In genomic region chr2:164479460-164479859, GRCh38 we compare ENCODE assay signal across 8 cellular contexts.
DNase-seq lines count a peak whose midpoint lies in the region; ATAC-seq and TF ChIP-seq lines count a peak whose summit lies in the region.

No MANE protein-coding gene starts in this region.

- H3K79me1 ChIP-seq in IMR-90 (ENCODE audit: low read depth in 1 of 2, low read length in 2 of 2): no peaks in the 10 kb centered on the region

- H2BK120ac ChIP-seq in IMR-90 (ENCODE audit: low read depth, low read length): no peak overlapping the region

- no peak overlapping the region for H4K91ac ChIP-seq in IMR-90 (ENCODE audit: insufficient read depth, low read depth, low read length)

- H3K9me3 Mint-ChIP-seq in stimulated activated naive CD8-positive, alpha-beta T cell treated with anti-CD3 and anti-CD28 coated beads, Interleukin-15, amount 100 ng/mL, for 72 hours: peaks cover 0 to 4% of the 10 kb centered on the region in 2 donors
- no peaks in the 10 kb centered on the region for H3K9me3 Mint-ChIP-seq in activated naive CD4-positive, alpha-beta T cell treated with anti-CD3 and anti-CD28 coated beads, Interleukin-2, amount 10 ng/mL, durations not matched to agents 7 days and 5 days

- H3K23ac ChIP-seq in IMR-90 (ENCODE audit: low read depth, low read length): no peak overlapping the region

- no peak overlapping the region for H2AK5ac ChIP-seq in IMR-90 (ENCODE audit: low read depth, low read length)

- no TSS peak for BruUV-seq in IMR-90 (replicated peaks; lab: Mats Ljungman, UMichigan)

- no peak overlapping the region for H3K4me2 ChIP-seq in IMR-90 (ENCODE audit: low read depth, low read length)

- WGBS in IMR-90 (ENCODE audit: extremely low coverage in 2 of 2, insufficient read length in 1 of 2), 2 experiments: 0% methylated on average over 2 of the region's 2 CpGs; no CpG with 5 or more reads in 1 of the 2 experiments

- H3K9ac ChIP-seq in IMR-90 (ENCODE audit: low read depth, low read length): no peak overlapping the region

- H4K20me1 ChIP-seq in IMR-90 (ENCODE audit: insufficient read depth, low read length): no peaks in the 10 kb centered on the region

- in situ Hi-C loops in IMR-90 (cut with MboI; ENCODE audit: low sequenced_read_pairs): loop anchor here (25.0 kb wide), 1 partner anchor 1292 kb away; no protein-coding TSS in a partner anchor

- H3K56ac ChIP-seq in IMR-90 (ENCODE audit: extremely low read depth, insufficient read depth, low read length): no peak overlapping the region

- H3K36me3 ChIP-seq in IMR-90 (ENCODE audit: control insufficient read depth, insufficient read depth, low read length) (no peaks in the 10 kb centered on the region), kidney epithelial cell (ENCODE audit: control insufficient read depth, insufficient read depth, low read length) (no peaks in the 10 kb centered on the region)

- dilution Hi-C loops in IMR-90 (cut with HindIII; ENCODE audit: low sequenced_read_pairs, unreplicated experiment): no loop called here

- H4K8ac ChIP-seq in IMR-90 (ENCODE audit: low read depth in 2 of 2, low read length in 2 of 2): no peak overlapping the region

- POLR2A ChIA-PET in AG04450 (lab: Yijun Ruan, JAX): no interaction called here
- POLR2A ChIA-PET in IMR-90 (lab: Charles Lee; ENCODE audit: unreplicated experiment): no interaction called here

- no peak overlapping the region for H3K18ac ChIP-seq in IMR-90 (ENCODE audit: low read depth, low read length)

- H2BK20ac ChIP-seq in IMR-90 (ENCODE audit: low read depth, low read length): no peak overlapping the region

- H3K14ac ChIP-seq in IMR-90 (replicated peaks; ENCODE audit: low read depth, low read length): no peak overlapping the region

- no peak overlapping the region for H4K5ac ChIP-seq in IMR-90 (ENCODE audit: low read depth, low read length)

- peak; percentile 39 for TF ChIP-seq CTCF in AG04450 (IDR thresholded peaks at IDR 0.05; ENCODE audit: low read depth, low read length)
- TF ChIP-seq CTCF in IMR-90 (conservative IDR thresholded peaks at IDR 0.05; ENCODE audit: low read depth, low read length): peak; percentile 53
- peak; percentile 50 for TF ChIP-seq CTCF in kidney epithelial cell (IDR thresholded peaks at IDR 0.05; ENCODE audit: insufficient read depth, low read length, poor library complexity, severe bottlenecking)

- no peak overlapping the region for H2AK9ac ChIP-seq in IMR-90 (replicated peaks; ENCODE audit: low read depth, low read length, poor library complexity)

- H3K36me3 Mint-ChIP-seq in activated naive CD4-positive, alpha-beta T cell treated with anti-CD3 and anti-CD28 coated beads, Interleukin-2, amount 10 ng/mL, durations not matched to agents 7 days and 5 days: no peaks in the 10 kb centered on the region

- no peak for TF ChIP-seq POLR2A in IMR-90 (IDR thresholded peaks at IDR 0.05; ENCODE audit: low read depth, low read length)

- peak; percentile 60 for TF ChIP-seq RAD21 in IMR-90 (IDR thresholded peaks at IDR 0.05; ENCODE audit: low read length)

- no peak overlapping the region for H3K4me3 ChIP-seq in AG04450 (ENCODE audit: low read depth, low read length)
- no peak overlapping the region for H3K4me3 ChIP-seq in IMR-90 (ENCODE audit: insufficient read depth, low read depth, low read length)
- H3K4me3 ChIP-seq in kidney epithelial cell (ENCODE audit: low read depth, low read length): no peak overlapping the region

- no peak overlapping the region for H3K27ac Mint-ChIP-seq in stimulated activated naive CD8-positive, alpha-beta T cell treated with anti-CD3 and anti-CD28 coated beads, Interleukin-15, amount 100 ng/mL, for 72 hours
- H3K27ac Mint-ChIP-seq in activated naive CD4-positive, alpha-beta T cell treated with anti-CD3 and anti-CD28 coated beads, Interleukin-2, amount 10 ng/mL, durations not matched to agents 7 days and 5 days: no peak overlapping the region

- H3K4me1 ChIP-seq in IMR-90 (ENCODE audit: control insufficient read depth, insufficient read depth, low read length): no peaks in the 10 kb centered on the region

- H3K27me3 Mint-ChIP-seq in stimulated activated naive CD8-positive, alpha-beta T cell treated with anti-CD3 and anti-CD28 coated beads, Interleukin-15, amount 100 ng/mL, for 72 hours: no peaks in the 10 kb centered on the region
- H3K27me3 Mint-ChIP-seq in activated naive CD4-positive, alpha-beta T cell treated with anti-CD3 and anti-CD28 coated beads, Interleukin-2, amount 10 ng/mL, durations not matched to agents 7 days and 5 days: no peaks in the 10 kb centered on the region

- H2BK15ac ChIP-seq in IMR-90 (ENCODE audit: low read depth, low read length): no peak overlapping the region

- H3K4me3 Mint-ChIP-seq in stimulated activated naive CD8-positive, alpha-beta T cell treated with anti-CD3 and anti-CD28 coated beads, Interleukin-15, amount 100 ng/mL, for 72 hours: no peak overlapping the region
- no peak overlapping the region for H3K4me3 Mint-ChIP-seq in activated naive CD4-positive, alpha-beta T cell treated with anti-CD3 and anti-CD28 coated beads, Interleukin-2, amount 10 ng/mL, durations not matched to agents 7 days and 5 days

- no peak overlapping the region for H3K4ac ChIP-seq in IMR-90 (ENCODE audit: low read depth, low read length)

- DNase-seq in AG04450 (ENCODE audit: low read depth, low spot score) (no peak), IMR-90 (peak; percentile 22), UCSD-AML1 (lab: John Stamatoyannopoulos, UW; ENCODE audit: unreplicated experiment) (peak; percentile 10), kidney epithelial cell (ENCODE audit: low read depth) (no peak), NCI-H2029 (lab: John Stamatoyannopoulos, UW) (no peak)
- no peak for DNase-seq in stimulated activated naive CD8-positive, alpha-beta T cell treated with anti-CD3 and anti-CD28 coated beads, Interleukin-15, amount 100 ng/mL, for 72 hours
- DNase-seq in activated naive CD4-positive, alpha-beta T cell treated with anti-CD3 and anti-CD28 coated beads, Interleukin-2, amount 10 ng/mL, durations not matched to agents 7 days and 5 days: no peak

- no peak overlapping the region for H3K27ac ChIP-seq in AG04450 (ENCODE audit: low read depth, low read length)
- H3K27ac ChIP-seq in IMR-90 (ENCODE audit: insufficient read depth, low read length): no peak overlapping the region

- H3K27me3 ChIP-seq in AG04450 (ENCODE audit: control insufficient read depth, insufficient read depth, low read length) (no peaks in the 10 kb centered on the region), IMR-90 (ENCODE audit: control insufficient read depth, insufficient read depth, low read length) (no peaks in the 10 kb centered on the region), kidney epithelial cell (ENCODE audit: control insufficient read depth, insufficient read depth, low read length) (no peaks in the 10 kb centered on the region)

- CTCF ChIA-PET in AG04450 (lab: Charles Lee): interaction anchor here (0.7 to 1.5 kb wide), 10 partner anchors 1134 to 1323 kb away, joined by 3 to 10 read pairs (median 4); no protein-coding TSS in a partner anchor
- CTCF ChIA-PET in IMR-90 (lab: Yijun Ruan, JAX): interaction anchor here (1.3 kb wide), 1 partner anchor 1296 kb away, joined by 7 read pairs; no protein-coding TSS in a partner anchor
- CTCF ChIA-PET in activated naive CD4-positive, alpha-beta T cell treated with anti-CD3 and anti-CD28 coated beads, Interleukin-2, amount 10 ng/mL, durations not matched to agents 7 days and 5 days (lab: Charles Lee): no interaction called here

- no peaks in the 10 kb centered on the region for H3K9me1 ChIP-seq in IMR-90 (ENCODE audit: insufficient read depth, low read length)

- no peak overlapping the region for H2AFZ ChIP-seq in IMR-90 (replicated peaks; ENCODE audit: low read length, poor library complexity)

- intact Hi-C loops in IMR-90 (cut with micrococcal nuclease): loop anchor here (2.0 to 10.0 kb wide), 2 partner anchors 1135 to 1289 kb away; no protein-coding TSS in a partner anchor

- no peaks in the 10 kb centered on the region for H3K4me1 Mint-ChIP-seq in stimulated activated naive CD8-positive, alpha-beta T cell treated with anti-CD3 and anti-CD28 coated beads, Interleukin-15, amount 100 ng/mL, for 72 hours
- no peaks in the 10 kb centered on the region for H3K4me1 Mint-ChIP-seq in activated naive CD4-positive, alpha-beta T cell treated with anti-CD3 and anti-CD28 coated beads, Interleukin-2, amount 10 ng/mL, durations not matched to agents 7 days and 5 days

- no peaks in the 10 kb centered on the region for H3K9me3 ChIP-seq in AG04450 (ENCODE audit: control insufficient read depth, insufficient read depth, low read length)
- H3K9me3 ChIP-seq in IMR-90 (ENCODE audit: control insufficient read depth, insufficient read depth, low read length): no peaks in the 10 kb centered on the region

- no peak for ATAC-seq in IMR-90 (ENCODE audit: low read depth)
- ATAC-seq in stimulated activated naive CD8-positive, alpha-beta T cell treated with anti-CD3 and anti-CD28 coated beads, Interleukin-15, amount 100 ng/mL, for 72 hours: no peak
- no peak for ATAC-seq in GM19467 (IDR thresholded peaks at IDR 0.05; ENCODE audit: unreplicated experiment)

- H2BK5ac ChIP-seq in IMR-90 (ENCODE audit: low read depth, low read length, poor library complexity, severe bottlenecking): no peak overlapping the region

TF ChIP-seq in IMR-90, 13 proteins besides CTCF, POLR2A, EP300 and RAD21 (continues in another document):
- no peak for TF ChIP-seq RFX5 (IDR thresholded peaks at IDR 0.05; ENCODE audit: low read depth, low read length)
- no peak for TF ChIP-seq FOS (IDR thresholded peaks at IDR 0.05; ENCODE audit: low read depth, low read length)
- no peak for TF ChIP-seq MAZ (IDR thresholded peaks at IDR 0.05; ENCODE audit: borderline replicate concordance, low read depth, low read length)
- no peak for TF ChIP-seq MXI1 (IDR thresholded peaks at IDR 0.05; ENCODE audit: borderline replicate concordance, low read depth, low read length)
- no peak for TF ChIP-seq NFE2L2 (IDR thresholded peaks at IDR 0.05; ENCODE audit: low read depth, low read length)
- TF ChIP-seq MAFK (IDR thresholded peaks at IDR 0.05; ENCODE audit: low read depth, low read length): no peak
- TF ChIP-seq CHD1 (IDR thresholded peaks at IDR 0.05; ENCODE audit: low read depth, low read length): no peak
- TF ChIP-seq SMC3 (IDR thresholded peaks at IDR 0.05; ENCODE audit: low read depth, low read length): no peak
- no peak for TF ChIP-seq RCOR1 (IDR thresholded peaks at IDR 0.05; ENCODE audit: insufficient replicate concordance, low read length)
- no peak for TF ChIP-seq USF2 (IDR thresholded peaks at IDR 0.05; ENCODE audit: low read depth, low read length)
- TF ChIP-seq CEBPB (IDR thresholded peaks at IDR 0.05; ENCODE audit: low read depth, low read length): no peak
- no peak for TF ChIP-seq BHLHE40 (IDR thresholded peaks at IDR 0.05; ENCODE audit: low read depth, low read length)

Comparison
In these comparisons a context has a peak if more than half of its experiments do, and no peak if none do; other contexts are left out.
1. DNase-seq: peak in IMR-90 (single experiment) and UCSD-AML1 (single experiment); none in AG04450 (single experiment), kidney epithelial cell (single experiment), stimulated activated naive CD8-positive, alpha-beta T cell treated with anti-CD3 and anti-CD28 coated beads, Interleukin-15, amount 100 ng/mL, for 72 hours (0 of 2), activated naive CD4-positive, alpha-beta T cell treated with anti-CD3 and anti-CD28 coated beads, Interleukin-2, amount 10 ng/mL, durations not matched to agents 7 days and 5 days (single experiment) and NCI-H2029 (single experiment).
2. Peak in every context shown above with its lines, with median percentiles within 50 percentile points of each other: CTCF ChIP-seq.